Comparison of ENCODE assay signal across 15 cellular contexts in genomic region chr18:3180325-3180724, GRCh38. TPM values are rescaled to one million over a fixed set of nuclear protein-coding genes. Genes with fewer than 3 reads are reported as not detected.
DNase-seq lines count a peak whose midpoint lies in the region; ATAC-seq, FAIRE-seq and TF ChIP-seq lines count a peak whose summit lies in the region.
"Had no signal": no experiment of that assay in that cellular context is flagged by ENCODE, and none has a peak within 500 bp of the region (broad histone marks: within the 10 kb centered on the region; RNA-seq: fewer than 3 reads in every experiment).

No MANE protein-coding gene starts in this region.

- H3K4me3 ChIP-seq in bronchial epithelial cell (ENCODE audit: low read depth, low read length), result no peak overlapping the region
- H3K4me3 ChIP-seq: dorsolateral prefrontal cortex had no signal

- H3K27ac Mint-ChIP-seq in HFFc6 (no peak overlapping the region), memory B cell (peak overlapping the region; percentile 93)
- H3K27ac Mint-ChIP-seq: activated naive CD8-positive, alpha-beta T cell had no signal

- no peak for ATAC-seq in memory B cell (ENCODE audit: low read depth)
- ATAC-seq in GM21526 (IDR thresholded peaks at IDR 0.05; ENCODE audit: low FRiP score, unreplicated experiment), result no peak
- ATAC-seq in HG03460 (IDR thresholded peaks at IDR 0.05; ENCODE audit: unreplicated experiment), result no peak
- ATAC-seq in GM21529 (IDR thresholded peaks at IDR 0.05; ENCODE audit: unreplicated experiment), result no peak

- no peaks in the 10 kb centered on the region for H3K36me3 Mint-ChIP-seq in HFFc6 (ENCODE audit: low read depth)
- H3K36me3 Mint-ChIP-seq in memory B cell, result no peaks in the 10 kb centered on the region

- in situ Hi-C loops in KBM-7 (cut with MboI; ENCODE audit: low pct_unique_long_range_greater_than_20kb, low sequenced_read_pairs), result no loop called here

- DNase-seq in A172 (ENCODE audit: low spot score), result peak; percentile 7
- DNase-seq in HFFc6, result peak; percentile 3
- DNase-seq in bronchial epithelial cell (ENCODE audit: low read depth), result peak; percentile 12
- DNase-seq in memory B cell (ENCODE audit: low spot score in 2 of 2), result no peak
- DNase-seq in KBM-7, result no peak
- DNase-seq: dorsolateral prefrontal cortex; glutamatergic neuron; NCI-H1417; NCI-H510A; SIG-M5; stimulated activated CD4-positive, alpha-beta T cell treated with anti-CD3 and anti-CD28 coated beads, Interleukin-1b, Interleukin-23, amount 100 ng/mL, for 48 hours had no signal

- H3K36me3 ChIP-seq in bronchial epithelial cell (ENCODE audit: control insufficient read depth, insufficient read depth, low read length), result no peaks in the 10 kb centered on the region

- no peak overlapping the region for H3K4me3 Mint-ChIP-seq in HFFc6
- no peak overlapping the region for H3K4me3 Mint-ChIP-seq in memory B cell
- H3K4me3 Mint-ChIP-seq: activated naive CD8-positive, alpha-beta T cell had no signal

- no peak for TF ChIP-seq CTCF in HFFc6 (IDR thresholded peaks at IDR 0.05)
- no peak for TF ChIP-seq CTCF in bronchial epithelial cell (IDR thresholded peaks at IDR 0.05; ENCODE audit: insufficient read depth, low read length, severe bottlenecking)

- H3K27me3 Mint-ChIP-seq in HFFc6 (ENCODE audit: insufficient read depth) (peaks cover 20% of the 10 kb centered on the region; the same call in 1 of the 2 replicates), memory B cell (no peaks in the 10 kb centered on the region)
- H3K27me3 Mint-ChIP-seq: activated naive CD8-positive, alpha-beta T cell had no signal

- H3K4me1 Mint-ChIP-seq in HFFc6 (ENCODE audit: low read depth), result peaks cover 13% of the 10 kb centered on the region
- peaks cover 19% of the 10 kb centered on the region for H3K4me1 Mint-ChIP-seq in memory B cell

- H3K9me3 Mint-ChIP-seq in HFFc6, result no peaks in the 10 kb centered on the region
- no peaks in the 10 kb centered on the region for H3K9me3 Mint-ChIP-seq in memory B cell

- no peaks in the 10 kb centered on the region for H3K27me3 ChIP-seq in bronchial epithelial cell (ENCODE audit: control insufficient read depth, insufficient read depth, low read length)
- H3K27me3 ChIP-seq: dorsolateral prefrontal cortex had no signal

- FAIRE-seq in bronchial epithelial cell (lab: Jason Lieb, UNC), result no peak

RNA-seq across cellular contexts. Expression of gene MYOM1, which starts 39.4 kb away (rescaled TPM):
- not detected in 2 replicates for total RNA-seq in A172 (2014; rRNA removed; shearing (Covaris generic))
- under 1 TPM in 4 of 6 experiments, not detected in 2; 0.03 to 0.14 (median 0.06) TPM for total RNA-seq in HFFc6 (2021; fragmentation: NEBNext Ultra II Directional; extraction: Animal tissue kit (Norgen Biotek cat#: 25700))
- total RNA-seq in bronchial epithelial cell, result 0.26 and 0.38 TPM in 2 replicates

Comparison
In these comparisons a context has a peak if more than half of its experiments do, and no peak if none do; other contexts are left out.
1. DNase-seq: peak in A172 (single experiment), HFFc6 (single experiment) and bronchial epithelial cell (single experiment); none in memory B cell (0 of 2) and KBM-7 (single experiment).